22 cellular contexts compared by ENCODE assay signal in the genomic region with DNA sequence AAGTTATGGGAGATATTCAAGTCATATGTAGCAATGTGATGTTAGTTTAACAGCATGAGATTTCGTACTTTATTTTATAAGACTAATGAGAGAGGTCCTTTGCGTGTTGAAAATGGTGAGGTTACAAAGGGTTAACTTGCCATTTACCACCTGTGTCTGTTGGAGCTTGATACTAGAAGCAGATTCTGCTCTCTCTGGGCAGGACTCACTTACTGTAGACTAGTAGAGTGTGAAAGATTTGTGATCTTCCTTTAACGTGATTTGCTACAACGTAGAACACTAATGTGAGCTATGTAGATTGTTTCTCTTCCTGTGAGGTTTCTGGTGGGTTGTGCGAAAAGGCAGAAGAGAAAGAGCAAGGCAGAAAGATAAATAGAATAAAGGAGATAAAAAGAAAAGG. TPM values are rescaled to one million over a fixed set of nuclear protein-coding genes. Genes with fewer than 3 reads are reported as not detected.
A peak's percentile ranks its signal among the peaks of the same experiment; 100 is the strongest.
DNase-seq lines count a peak whose midpoint lies in the region; ATAC-seq, FAIRE-seq and TF ChIP-seq lines count a peak whose summit lies in the region.
"Had no signal": no experiment of that assay in that cellular context is flagged by ENCODE, and none has a peak within 500 bp of the region (broad histone marks: within the 10 kb centered on the region; RNA-seq: fewer than 3 reads in every experiment).

No MANE protein-coding gene starts in this region.

- H3K4me2 ChIP-seq in BLaER1 = peak overlapping the region; percentile 71
- H3K4me2 ChIP-seq in MM.1S (ENCODE audit: low read depth, low read length) = no peak overlapping the region

- no peaks in the 10 kb centered on the region for H4K20me1 ChIP-seq in BLaER1
- no peaks in the 10 kb centered on the region for H4K20me1 ChIP-seq in MM.1S (ENCODE audit: insufficient read depth, low read length)

- H3K27me3 Mint-ChIP-seq in activated B cell treated with CpG ODN at 0.5 μM for 24 hours = no peaks in the 10 kb centered on the region
- H3K27me3 Mint-ChIP-seq: activated CD4-positive, alpha-beta T cell treated with anti-CD3 and anti-CD28 coated beads, Interleukin-2, amount 10 ng/mL, durations not matched to agents 7 days and 5 days; activated naive CD8-positive, alpha-beta T cell treated with anti-CD3 and anti-CD28 coated beads, Interleukin-2, amount 50 U/mL, for 24 hours; activated T-cell treated with anti-CD3 and anti-CD28 coated beads, Interleukin-2, amount 50 U/mL, for 24 hours; progenitor cell of endocrine pancreas had no signal

- H3K9me3 Mint-ChIP-seq in activated B cell treated with CpG ODN at 0.5 μM for 24 hours = peaks cover 2% of the 10 kb centered on the region
- H3K9me3 Mint-ChIP-seq: activated CD4-positive, alpha-beta T cell treated with anti-CD3 and anti-CD28 coated beads, Interleukin-2, amount 10 ng/mL, durations not matched to agents 7 days and 5 days; activated naive CD8-positive, alpha-beta T cell treated with anti-CD3 and anti-CD28 coated beads, Interleukin-2, amount 50 U/mL, for 24 hours; activated T-cell treated with anti-CD3 and anti-CD28 coated beads, Interleukin-2, amount 50 U/mL, for 24 hours; HFFc6 had no signal

- H2AFZ ChIP-seq in MM.1S (ENCODE audit: low read length) = no peak overlapping the region

- H3K4me3 Mint-ChIP-seq in activated B cell treated with CpG ODN at 0.5 μM for 24 hours = peak overlapping the region; percentile 52
- H3K4me3 Mint-ChIP-seq: activated CD4-positive, alpha-beta T cell treated with anti-CD3 and anti-CD28 coated beads, Interleukin-2, amount 10 ng/mL, durations not matched to agents 7 days and 5 days; activated naive CD8-positive, alpha-beta T cell treated with anti-CD3 and anti-CD28 coated beads, Interleukin-2, amount 50 U/mL, for 24 hours; activated T-cell treated with anti-CD3 and anti-CD28 coated beads, Interleukin-2, amount 50 U/mL, for 24 hours; HFFc6 had no signal

- no peaks in the 10 kb centered on the region for H3K79me2 ChIP-seq in MM.1S (ENCODE audit: low read length)

- no peak for TF ChIP-seq CTCF in activated B cell treated with CpG ODN at 0.5 μM for 24 hours (IDR thresholded peaks at IDR 0.05)
- TF ChIP-seq CTCF in omental fat pad (IDR thresholded peaks at IDR 0.05) = no peak
- no peak for TF ChIP-seq CTCF in MM.1S (IDR thresholded peaks at IDR 0.05; ENCODE audit: low read length)

- H3K4me3 ChIP-seq in BLaER1 = peak overlapping the region; percentile 21; the same call in 1 of the 2 replicates
- H3K4me3 ChIP-seq in MM.1S (ENCODE audit: low read length) = no peak overlapping the region
- H3K4me3 ChIP-seq: cardiac muscle cell, thoracic aorta had no signal

- H3K27me3 ChIP-seq in BLaER1 (no peaks in the 10 kb centered on the region), MM.1S (replicated peaks; ENCODE audit: insufficient read depth, low read length) (peaks cover 22% of the 10 kb centered on the region; the same call in 1 of the 2 replicates)
- H3K27me3 ChIP-seq: cardiac muscle cell had no signal

- peaks cover 38% of the 10 kb centered on the region for H3K4me1 ChIP-seq in BLaER1
- H3K4me1 ChIP-seq in MM.1S (ENCODE audit: low read length) = 0 out of 2 replicates have a peak, but pooled peaks cover 3% of the 10 kb centered on the region

- H3K36me3 Mint-ChIP-seq in activated B cell treated with CpG ODN at 0.5 μM for 24 hours (ENCODE audit: low read depth) = no peaks in the 10 kb centered on the region

- intact Hi-C loops in activated B cell treated with CpG ODN at 0.5 μM for 24 hours (cut with micrococcal nuclease) = no loop called here
- intact Hi-C loops in sciatic nerve (cut with DNase I) = no loop called here
- intact Hi-C loops in posterior cingulate gyrus (cut with DNase I) = no loop called here

- peak overlapping the region; percentile 47; the same call in 1 of the 2 replicates for H3K9ac ChIP-seq in BLaER1
- H3K9ac ChIP-seq in MM.1S (ENCODE audit: low read length) = no peak overlapping the region

- H3F3A ChIP-seq in MM.1S (ENCODE audit: insufficient read depth, low read length) = no peaks in the 10 kb centered on the region

- H3K9me3 ChIP-seq in BLaER1 (no peaks in the 10 kb centered on the region), MM.1S (replicated peaks; ENCODE audit: insufficient read depth, low read length) (no peaks in the 10 kb centered on the region)
- H3K9me3 ChIP-seq: thoracic aorta had no signal

- H3K9me2 ChIP-seq in MM.1S (replicated peaks; ENCODE audit: insufficient read depth, low read length) = no peaks in the 10 kb centered on the region

- CTCF ChIA-PET in activated B cell treated with CpG ODN at 0.5 μM for 24 hours (lab: Charles Lee) = no interaction called here

- no peak for DNase-seq in GM19239 (ENCODE audit: insufficient read length, low spot score)
- no peak for DNase-seq in activated B cell treated with CpG ODN at 0.5 μM for 24 hours
- DNase-seq in omental fat pad (ENCODE audit: low spot score) = no peak
- no peak for DNase-seq in sciatic nerve (ENCODE audit: low spot score)
- DNase-seq in posterior cingulate gyrus = no peak
- no peak for DNase-seq in MM.1S
- DNase-seq: activated CD4-positive, alpha-beta T cell treated with anti-CD3 and anti-CD28 coated beads, Interleukin-2, amount 10 ng/mL, durations not matched to agents 7 days and 5 days; activated naive CD8-positive, alpha-beta T cell treated with anti-CD3 and anti-CD28 coated beads, Interleukin-2, amount 50 U/mL, for 24 hours; activated T-cell treated with anti-CD3 and anti-CD28 coated beads, Interleukin-2, amount 50 U/mL, for 24 hours; Calu3; effector CD4-positive, alpha-beta T cell; GDM1; HFFc6; hippocampal formation; NCI-H748 treated with DMSO at 0.1 percent for 48 hours; RPMI8226; T-helper 1 cell had no signal

- H3K27ac ChIP-seq in BLaER1 (peak overlapping the region; percentile 44), MM.1S (ENCODE audit: low read length) (no peak overlapping the region)
- H3K27ac ChIP-seq: cardiac muscle cell, thoracic aorta had no signal

- H3K36me3 ChIP-seq in BLaER1 = no peaks in the 10 kb centered on the region
- H3K36me3 ChIP-seq in MM.1S (replicated peaks; ENCODE audit: insufficient read depth, low read length) = no peaks in the 10 kb centered on the region
- H3K36me3 ChIP-seq: cardiac muscle cell, thoracic aorta had no signal

- POLR2A ChIA-PET in activated B cell treated with CpG ODN at 0.5 μM for 24 hours (lab: Charles Lee) = no interaction called here

- peak overlapping the region; percentile 14 for H3K27ac Mint-ChIP-seq in activated B cell treated with CpG ODN at 0.5 μM for 24 hours
- H3K27ac Mint-ChIP-seq: activated CD4-positive, alpha-beta T cell treated with anti-CD3 and anti-CD28 coated beads, Interleukin-2, amount 10 ng/mL, durations not matched to agents 7 days and 5 days; activated naive CD8-positive, alpha-beta T cell treated with anti-CD3 and anti-CD28 coated beads, Interleukin-2, amount 50 U/mL, for 24 hours; activated T-cell treated with anti-CD3 and anti-CD28 coated beads, Interleukin-2, amount 50 U/mL, for 24 hours; HFFc6; progenitor cell of endocrine pancreas had no signal

- FAIRE-seq in GM19239 (lab: Jason Lieb, UNC) = peak; percentile 72

- ATAC-seq in HG03108 (IDR thresholded peaks at IDR 0.05; ENCODE audit: unreplicated experiment) (peak; percentile 45), activated B cell treated with CpG ODN at 0.5 μM for 24 hours (ENCODE audit: low read depth) (no peak), omental fat pad (ENCODE audit: low FRiP score) (no peak), sciatic nerve (no peak)
- ATAC-seq: activated naive CD8-positive, alpha-beta T cell treated with anti-CD3 and anti-CD28 coated beads, Interleukin-2, amount 50 U/mL, for 24 hours had no signal

- H3K4me1 Mint-ChIP-seq in activated B cell treated with CpG ODN at 0.5 μM for 24 hours = peaks cover 16% of the 10 kb centered on the region

RNA-seq across cellular contexts. Expression of a gene that starts 1.0 kb away (rescaled TPM):
- total RNA-seq in activated B cell treated with CpG ODN at 0.5 μM for 24 hours (3.9 and 4.6 TPM in 2 replicates), omental fat pad (under 1 TPM in 2 of 4 donors, not detected in 2; 0.19 to 0.24 TPM), sciatic nerve (7.2 TPM)
- total RNA-seq: Calu3, cardiac muscle cell, HFFc6 had no signal
